In the genomic region with DNA sequence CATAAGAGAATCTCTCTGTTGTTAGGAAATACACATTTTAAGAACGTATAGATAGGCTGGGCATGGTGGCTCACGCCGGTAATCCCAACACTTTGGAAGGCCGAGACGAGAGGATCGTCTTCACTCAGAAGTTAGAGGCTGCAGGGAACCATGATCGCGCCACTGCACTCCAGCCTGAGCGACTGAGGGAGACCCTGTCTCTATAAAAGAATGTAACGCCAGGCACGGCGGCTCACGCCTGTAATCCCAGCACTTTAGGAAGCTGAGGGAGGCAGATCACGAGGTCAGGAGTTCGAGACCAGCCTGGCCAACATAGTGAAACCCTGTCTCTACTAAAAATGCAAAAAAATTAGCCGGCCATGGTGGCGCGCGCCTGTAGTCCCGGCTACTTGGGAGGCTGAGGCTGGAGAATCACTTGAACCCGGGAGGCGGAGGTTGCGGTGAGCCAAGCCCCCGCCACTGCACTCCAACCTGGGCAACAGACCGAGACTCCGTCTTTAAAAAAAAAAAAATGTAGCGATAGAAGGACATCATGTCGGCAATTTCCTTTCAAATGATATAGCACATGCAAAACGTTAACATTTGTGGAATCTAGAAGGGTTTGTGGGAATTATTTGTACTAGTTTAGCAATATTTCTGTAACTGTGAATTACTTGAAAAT, we compare ENCODE assay signal across 8 cellular contexts. TPM values are rescaled to one million over a fixed set of nuclear protein-coding genes. Genes with fewer than 3 reads are reported as not detected.
A peak's percentile ranks its signal among the peaks of the same experiment; 100 is the strongest.
DNase-seq lines count a peak whose midpoint lies in the region; ATAC-seq and TF ChIP-seq lines count a peak whose summit lies in the region.

No MANE protein-coding gene starts in this region.

- TF ChIP-seq CTCF in CD14-positive monocyte (IDR thresholded peaks at IDR 0.05) (no peak), OCI-LY1 (IDR thresholded peaks at IDR 0.05; ENCODE audit: low read length) (no peak), neural crest cell (conservative IDR thresholded peaks at IDR 0.05) (no peak)

- H3K27me3 ChIP-seq in OCI-LY1 (ENCODE audit: insufficient read depth, low read length) (no peaks in the 10 kb centered on the region), endocrine pancreas (ENCODE audit: control insufficient read depth, insufficient read depth, low read length) (no peaks in the 10 kb centered on the region)

- H3F3A ChIP-seq in OCI-LY1 (ENCODE audit: insufficient read depth, low read length), result 0 out of 2 replicates have a peak, but pooled peaks cover 3% of the 10 kb centered on the region

- H3K36me3 ChIP-seq in OCI-LY1 (ENCODE audit: insufficient read depth, low read length) (peaks cover 41% of the 10 kb centered on the region), endocrine pancreas (ENCODE audit: control insufficient read depth, insufficient read depth, low read length) (no peaks in the 10 kb centered on the region)

- peak overlapping the region; percentile 87 to 97 for H3K4me3 Mint-ChIP-seq in CD14-positive monocyte
- H3K4me3 Mint-ChIP-seq in neural crest cell, result peak overlapping the region; percentile 92

- H3K27me3 Mint-ChIP-seq in CD14-positive monocyte (ENCODE audit: low read depth in 3 of 3) (no peaks in the 10 kb centered on the region), neural crest cell (ENCODE audit: low read depth) (no peaks in the 10 kb centered on the region)

- peak overlapping the region; percentile 72 for H3K27ac ChIP-seq in OCI-LY1 (ENCODE audit: low read depth, low read length, poor library complexity, severe bottlenecking)

- no peaks in the 10 kb centered on the region for H3K9me2 ChIP-seq in OCI-LY1 (ENCODE audit: low read depth, low read length)

- H3K36me3 Mint-ChIP-seq in CD14-positive monocyte, result peaks cover 25 to 33% of the 10 kb centered on the region in 2 donors
- H3K36me3 Mint-ChIP-seq in neural crest cell (ENCODE audit: low read depth), result peaks cover 15% of the 10 kb centered on the region

- 0 out of 2 replicates have a peak overlapping the region, but pooled peaks have one; percentile 29 for H2AFZ ChIP-seq in OCI-LY1 (ENCODE audit: low read length)

- peaks cover 20% of the 10 kb centered on the region for H3K79me2 ChIP-seq in OCI-LY1 (ENCODE audit: insufficient read depth, low read length)

- H3K4me1 ChIP-seq in OCI-LY1 (ENCODE audit: insufficient read depth, low read length, severe bottlenecking) (peaks cover 53% of the 10 kb centered on the region), endocrine pancreas (ENCODE audit: control insufficient read depth, insufficient read depth, low read length) (peaks cover 18% of the 10 kb centered on the region)

- H3K9ac ChIP-seq in OCI-LY1 (ENCODE audit: low read length) (peak overlapping the region; percentile 99), endocrine pancreas (ENCODE audit: control insufficient read depth, insufficient read depth, low read length) (peak overlapping the region; percentile 95)

- H3K4me3 ChIP-seq in OCI-LY1 (ENCODE audit: low read depth, low read length, poor library complexity, severe bottlenecking), result peak overlapping the region; percentile 99
- H3K4me3 ChIP-seq in endocrine pancreas (ENCODE audit: control insufficient read depth, insufficient read depth, low read length), result peak overlapping the region; percentile 98

- intact Hi-C loops in CD14-positive monocyte (cut with micrococcal nuclease), result loop anchor here (10.0 kb wide), 3 partner anchors 142 to 1508 kb away; a partner anchor contains a TSS

- H4K20me1 ChIP-seq in OCI-LY1 (ENCODE audit: insufficient read depth, low read length), result no peaks in the 10 kb centered on the region

- H3K9me3 ChIP-seq in OCI-LY1 (ENCODE audit: low read length), result no peaks in the 10 kb centered on the region
- H3K9me3 ChIP-seq in endocrine pancreas (ENCODE audit: control insufficient read depth, low read length), result no peaks in the 10 kb centered on the region

- ATAC-seq in GM18520 (IDR thresholded peaks at IDR 0.05; ENCODE audit: unreplicated experiment) (no peak), HG02938 (IDR thresholded peaks at IDR 0.05; ENCODE audit: unreplicated experiment) (no peak)

- no peak for DNase-seq in CD14-positive monocyte (ENCODE audit: low spot score)
- no peak for DNase-seq in neural crest cell (ENCODE audit: low read depth, low spot score)
- DNase-seq in effector CD8-positive, alpha-beta T cell (lab: John Stamatoyannopoulos, UW), result no peak
- DNase-seq in foreskin melanocyte, result no peak

- H3K27ac Mint-ChIP-seq in CD14-positive monocyte, result peak overlapping the region; percentile 90 to 95 (median 92)
- H3K27ac Mint-ChIP-seq in neural crest cell (ENCODE audit: unreplicated experiment), result peak overlapping the region; percentile 92

- H3K4me1 Mint-ChIP-seq in CD14-positive monocyte (peaks cover 34% of the 10 kb centered on the region), neural crest cell (peaks cover 45% of the 10 kb centered on the region)

- H3K9me3 Mint-ChIP-seq in CD14-positive monocyte, result no peaks in the 10 kb centered on the region
- H3K9me3 Mint-ChIP-seq in neural crest cell, result no peaks in the 10 kb centered on the region

- H3K4me2 ChIP-seq in OCI-LY1 (ENCODE audit: low read length), result peak overlapping the region; percentile 81

RNA-seq across cellular contexts. Expression of a gene that starts 0.7 kb away (rescaled TPM):
- 100 to 1,000 TPM; 348 to 377 TPM for polyA plus RNA-seq in CD14-positive monocyte
- 1,863 and 1,936 TPM in 2 replicates for total RNA-seq in neural crest cell

RNA-seq across cellular contexts. Expression of a gene that starts 20.5 kb away (rescaled TPM):
- polyA plus RNA-seq in CD14-positive monocyte, result 1 to 10 TPM; 1.6 to 1.8 TPM
- 5.4 and 5.9 TPM in 2 replicates for total RNA-seq in neural crest cell

RNA-seq across cellular contexts. Expression of a gene that starts 49.4 kb away (rescaled TPM):
- under 1 TPM; 0.27 to 0.37 TPM for polyA plus RNA-seq in CD14-positive monocyte
- total RNA-seq in neural crest cell, result 22.0 and 24.0 TPM in 2 replicates
